Comparison of ENCODE assay signal across 18 cellular contexts in the genomic region with DNA sequence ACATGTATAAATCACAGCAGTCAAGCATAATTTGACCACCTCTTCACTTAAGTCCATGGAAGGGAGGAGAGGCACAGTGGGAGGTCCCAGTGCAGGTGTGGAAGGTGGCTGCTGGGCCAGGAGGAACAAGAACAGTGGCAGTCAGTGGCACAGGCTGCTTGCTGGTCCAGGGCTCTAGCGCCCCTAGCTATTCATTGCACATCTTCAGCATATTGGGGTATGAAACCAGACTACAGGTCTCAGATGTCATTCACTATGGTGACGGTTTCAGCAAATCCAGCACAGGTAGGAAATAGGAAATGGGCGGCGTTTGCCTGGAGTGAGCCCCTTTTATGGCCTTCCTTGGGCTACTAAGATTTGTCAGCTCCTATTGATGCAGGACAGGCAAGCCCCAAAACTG.
DNase-seq lines count a peak whose midpoint lies in the region; ATAC-seq and TF ChIP-seq lines count a peak whose summit lies in the region.
"Had no signal": no experiment of that assay in that cellular context is flagged by ENCODE, and none has a peak within 500 bp of the region (broad histone marks: within the 10 kb centered on the region; RNA-seq: fewer than 3 reads in every experiment).

No MANE protein-coding gene starts in this region.

- DNase-seq in DMS53 (lab: John Stamatoyannopoulos, UW) (peak; percentile 9), DMS53 treated with DMSO at 0.1 percent for 48 hours (lab: John Stamatoyannopoulos, UW; ENCODE audit: unreplicated experiment) (no peak), NCI-H146 treated with DMSO at 0.1 percent for 48 hours (lab: John Stamatoyannopoulos, UW; ENCODE audit: unreplicated experiment) (peak; percentile 23), neural progenitor cell (ENCODE audit: low spot score) (no peak), type B pancreatic cell (ENCODE audit: extremely low spot score, unreplicated experiment) (no peak), G401 (ENCODE audit: low spot score) (no peak), epidermal melanocyte (ENCODE audit: insufficient read length, low spot score) (no peak)
- DNase-seq: activated CD4-positive, CD25-positive, alpha-beta regulatory T cell; activated CD8-positive, alpha-beta memory T cell treated with anti-CD3 and anti-CD28 coated beads for 24 hours; IMR-90; islet precursor cell; NCI-H2081; NCI-H524; SIG-M5; T-helper 17 cell; testis had no signal

- no peak overlapping the region for H3K4me2 ChIP-seq in neural progenitor cell

- H3K4me1 ChIP-seq in neural progenitor cell = peaks cover 25% of the 10 kb centered on the region
- H3K4me1 ChIP-seq: testis had no signal

- H3K36me3 ChIP-seq in neural progenitor cell = no peaks in the 10 kb centered on the region

- no peak overlapping the region for H3K27ac ChIP-seq in neural progenitor cell
- H3K27ac ChIP-seq: testis had no signal

- H3K9me3 Mint-ChIP-seq in neural progenitor cell (peaks cover 5% of the 10 kb centered on the region), type B pancreatic cell (peaks cover 2% of the 10 kb centered on the region)

- no peaks in the 10 kb centered on the region for H4K20me1 ChIP-seq in neural progenitor cell (ENCODE audit: low read depth)

- no peaks in the 10 kb centered on the region for H3K9me3 ChIP-seq in neural progenitor cell (ENCODE audit: low read depth)
- H3K9me3 ChIP-seq: testis had no signal

- peaks cover 17% of the 10 kb centered on the region for H3F3A ChIP-seq in neural progenitor cell (ENCODE audit: low read depth)

- peak; percentile 65 for ATAC-seq in GM21786 (IDR thresholded peaks at IDR 0.05; ENCODE audit: unreplicated experiment)
- ATAC-seq: T-helper 17 cell had no signal

- H3K27me3 Mint-ChIP-seq in neural progenitor cell (ENCODE audit: insufficient read depth, low read depth) (peaks cover 6% of the 10 kb centered on the region), type B pancreatic cell (no peaks in the 10 kb centered on the region)
- H3K27me3 Mint-ChIP-seq: activated naive CD8-positive, alpha-beta T cell had no signal

- no peak overlapping the region for H3K4me3 ChIP-seq in neural progenitor cell
- H3K4me3 ChIP-seq: testis had no signal

- TF ChIP-seq CTCF in neural progenitor cell (IDR thresholded peaks at IDR 0.05) (no peak), type B pancreatic cell (conservative IDR thresholded peaks at IDR 0.05) (no peak)

- in situ Hi-C loops in G401 (cut with HindIII; ENCODE audit: low sequenced_read_pairs) = no loop called here

- H3K4me1 Mint-ChIP-seq in neural progenitor cell (peaks cover 63% of the 10 kb centered on the region), type B pancreatic cell (ENCODE audit: unreplicated experiment) (peaks cover 35% of the 10 kb centered on the region)
- H3K4me1 Mint-ChIP-seq: T-helper 17 cell had no signal

- no peaks in the 10 kb centered on the region for H3K27me3 ChIP-seq in neural progenitor cell
- H3K27me3 ChIP-seq: testis had no signal

- H3K4me3 Mint-ChIP-seq in neural progenitor cell (peak overlapping the region; percentile 28), type B pancreatic cell (no peak overlapping the region)
- H3K4me3 Mint-ChIP-seq: activated naive CD8-positive, alpha-beta T cell; T-helper 17 cell had no signal

- no peak overlapping the region for H3K9ac ChIP-seq in neural progenitor cell

- H3K27ac Mint-ChIP-seq in neural progenitor cell (no peak overlapping the region), type B pancreatic cell (no peak overlapping the region)
- H3K27ac Mint-ChIP-seq: activated naive CD8-positive, alpha-beta T cell; T-helper 17 cell had no signal

- no peaks in the 10 kb centered on the region for H3K79me2 ChIP-seq in neural progenitor cell (ENCODE audit: low read depth)

- no peak overlapping the region for H2AFZ ChIP-seq in neural progenitor cell (replicated peaks)

- H3K36me3 Mint-ChIP-seq in neural progenitor cell (peaks cover 21% of the 10 kb centered on the region), type B pancreatic cell (peaks cover 8% of the 10 kb centered on the region)
- H3K36me3 Mint-ChIP-seq: activated naive CD8-positive, alpha-beta T cell had no signal

Comparison
In these comparisons a context has a peak if more than half of its experiments do, and no peak if none do; other contexts are left out.
1. DNase-seq: peak in DMS53 (single experiment) and NCI-H146 treated with DMSO at 0.1 percent for 48 hours (single experiment); none in DMS53 treated with DMSO at 0.1 percent for 48 hours (single experiment), neural progenitor cell (single experiment), type B pancreatic cell (single experiment), G401 (single experiment) and epidermal melanocyte (single experiment).